Comparison of ENCODE assay signal across 17 cellular contexts in genomic region chr3:61615643-61616042, GRCh38. TPM values are rescaled to one million over a fixed set of nuclear protein-coding genes. Genes with fewer than 3 reads are reported as not detected.
DNase-seq lines count a peak whose midpoint lies in the region; ATAC-seq and TF ChIP-seq lines count a peak whose summit lies in the region.
"Had no signal": no experiment of that assay in that cellular context is flagged by ENCODE, and none has a peak within 500 bp of the region (broad histone marks: within the 10 kb centered on the region; RNA-seq: fewer than 3 reads in every experiment).

No MANE protein-coding gene starts in this region.

- H3K27me3 ChIP-seq in right atrium auricular region (no peaks in the 10 kb centered on the region), gastroesophageal sphincter (no peaks in the 10 kb centered on the region), gastrocnemius medialis (no peaks in the 10 kb centered on the region)
- H3K27me3 ChIP-seq: BLaER1 had no signal

- TF ChIP-seq EP300 in gastroesophageal sphincter (IDR thresholded peaks at IDR 0.05) = no peak

- H3K9me3 ChIP-seq in right atrium auricular region = no peaks in the 10 kb centered on the region
- H3K9me3 ChIP-seq in gastroesophageal sphincter = no peaks in the 10 kb centered on the region
- H3K9me3 ChIP-seq in gastrocnemius medialis = no peaks in the 10 kb centered on the region
- H3K9me3 ChIP-seq: A549, BLaER1 had no signal

- no peaks in the 10 kb centered on the region for H3K36me3 ChIP-seq in right atrium auricular region
- no peaks in the 10 kb centered on the region for H3K36me3 ChIP-seq in gastroesophageal sphincter
- H3K36me3 ChIP-seq in gastrocnemius medialis = no peaks in the 10 kb centered on the region
- H3K36me3 ChIP-seq: BLaER1 had no signal

- ATAC-seq in Right ventricle myocardium inferior (peak; percentile 51), gastroesophageal sphincter (no peak), gastrocnemius medialis (peak; percentile 87 to 90), HG02571 (IDR thresholded peaks at IDR 0.05; ENCODE audit: unreplicated experiment) (no peak)
- ATAC-seq: A549; CD8-positive, alpha-beta T cell; GM23338; HepG2 had no signal

- H3K4me3 ChIP-seq in right atrium auricular region (no peak overlapping the region), gastroesophageal sphincter (no peak overlapping the region), gastrocnemius medialis (no peak overlapping the region)
- H3K4me3 ChIP-seq: A549, BLaER1, GM23338 had no signal

- DNase-seq in Right ventricle myocardium inferior (ENCODE audit: missing footprints) = no peak
- no peak for DNase-seq in right atrium auricular region (ENCODE audit: low spot score)
- DNase-seq in gastrocnemius medialis = peak; percentile 71 to 81
- DNase-seq in AG08396 (ENCODE audit: low spot score) = no peak
- no peak for DNase-seq in NCI-H1092 (lab: John Stamatoyannopoulos, UW)
- DNase-seq: Calu3; CD8-positive, alpha-beta T cell; DMS79 treated with DMSO at 0.1 percent for 48 hours; GF-D8; HCEC 1CT had no signal

- WGBS in gastroesophageal sphincter (ENCODE audit: low coverage in 1 of 2), 2 donors = 58% methylated on average over 2 of the region's 4 CpGs; no CpG with 5 or more reads in 1 of the 2 donors

- in situ Hi-C loops in gastrocnemius medialis (cut with MboI; ENCODE audit: low sequenced_read_pairs in 4 of 4) = no loop called here

- TF ChIP-seq CTCF in right atrium auricular region (IDR thresholded peaks at IDR 0.05) (no peak), gastroesophageal sphincter (IDR thresholded peaks at IDR 0.05) (no peak), gastrocnemius medialis (IDR thresholded peaks at IDR 0.05 in 4 of 5, conservative IDR thresholded peaks at IDR 0.05 in 1 of 5) (no peak)

- TF ChIP-seq POLR2A in gastroesophageal sphincter (IDR thresholded peaks at IDR 0.05) = no peak
- no peak for TF ChIP-seq POLR2A in gastrocnemius medialis (IDR thresholded peaks at IDR 0.05)

- H3K4me1 ChIP-seq in right atrium auricular region (peaks cover 0 to 33% of the 10 kb centered on the region in 2 donors), gastroesophageal sphincter (peaks cover 0 to 27% (median 0%) of the 10 kb centered on the region in 3 donors), gastrocnemius medialis (peaks cover 27 to 47% of the 10 kb centered on the region in 2 donors)
- H3K4me1 ChIP-seq: BLaER1 had no signal

- intact Hi-C loops in Right ventricle myocardium inferior (cut with DNase I) = no loop called here
- intact Hi-C loops in gastrocnemius medialis (cut with DNase I; ENCODE audit: low total_unique reads) = no loop called here

- H3K27ac ChIP-seq in right atrium auricular region (no peak overlapping the region), gastroesophageal sphincter (peak overlapping the region in 3 of 4 donors; percentile 20 to 27 (median 20)), gastrocnemius medialis (peak overlapping the region; percentile 56 to 78 (median 66))
- H3K27ac ChIP-seq: 22Rv1, A549, BLaER1 had no signal

RNA-seq across cellular contexts. Expression of gene PTPRG, which starts 54.3 kb away (rescaled TPM):
- total RNA-seq in Right ventricle myocardium inferior = 34.1 TPM
- 10 to 100 TPM; 33.9 to 39.2 TPM for total RNA-seq in right atrium auricular region
- total RNA-seq in gastroesophageal sphincter = 10 to 100 TPM; 48.7 to 81.9 (median 52.8) TPM
- total RNA-seq in gastrocnemius medialis = 10 to 100 TPM; 21.1 to 54.2 (median 30.6) TPM
- total RNA-seq: CD8-positive, alpha-beta T cell had no signal

Comparison
In these comparisons a context has a peak if more than half of its experiments do, and no peak if none do; other contexts are left out.
1. ATAC-seq: peak in Right ventricle myocardium inferior (single experiment) and gastrocnemius medialis (2 of 2); none in gastroesophageal sphincter (single experiment) and HG02571 (single experiment).
2. DNase-seq: peak in gastrocnemius medialis (2 of 2); none in Right ventricle myocardium inferior (single experiment), right atrium auricular region (single experiment), AG08396 (single experiment) and NCI-H1092 (single experiment).
3. H3K27ac ChIP-seq: peak in gastroesophageal sphincter (3 of 4) and gastrocnemius medialis (4 of 4); none in right atrium auricular region (0 of 2).